In the genomic region with DNA sequence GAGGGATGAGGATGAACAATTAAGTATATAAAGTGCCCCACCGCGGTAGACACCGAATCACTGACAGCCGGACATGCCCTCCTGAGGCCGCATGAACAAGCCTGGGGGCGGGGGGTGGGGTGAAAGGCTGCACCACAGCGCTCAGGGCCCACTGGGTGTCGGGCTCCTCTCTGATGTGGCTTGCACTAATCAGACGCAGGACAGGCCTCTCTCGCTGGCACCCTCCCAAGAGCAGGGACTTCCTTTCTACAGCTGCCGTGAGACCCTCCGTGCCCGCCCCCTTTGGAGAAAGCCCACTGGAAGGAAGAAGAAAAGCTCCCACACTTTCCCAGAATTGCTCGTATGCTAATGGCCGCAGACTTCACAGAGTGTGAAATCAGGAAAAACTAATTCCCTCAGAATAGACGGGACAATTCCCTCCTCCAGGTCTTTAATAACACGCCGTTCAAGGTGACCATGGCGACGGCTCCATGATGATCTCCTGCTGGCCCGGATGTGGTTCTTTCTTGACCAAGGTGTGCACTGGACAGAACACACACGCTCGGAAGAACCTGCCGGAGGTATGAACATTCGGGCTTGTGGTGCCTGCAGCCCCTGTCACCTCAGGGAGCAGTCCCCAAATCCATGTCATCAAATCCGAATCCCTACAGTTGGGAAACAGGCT, we compare ENCODE assay signal across 22 cellular contexts. TPM values are rescaled to one million over a fixed set of nuclear protein-coding genes. Genes with fewer than 3 reads are reported as not detected.
A peak's percentile ranks its signal among the peaks of the same experiment; 100 is the strongest.
DNase-seq lines count a peak whose midpoint lies in the region; ATAC-seq and TF ChIP-seq lines count a peak whose summit lies in the region.
"Had no signal": no experiment of that assay in that cellular context is flagged by ENCODE, and none has a peak within 500 bp of the region (broad histone marks: within the 10 kb centered on the region; RNA-seq: fewer than 3 reads in every experiment).

No MANE protein-coding gene starts in this region.

- no peaks in the 10 kb centered on the region for H3K27me3 ChIP-seq in right cardiac atrium (ENCODE audit: control insufficient read depth, insufficient read depth)
- H3K27me3 ChIP-seq: dorsolateral prefrontal cortex, MG63, spleen, tibial artery had no signal

- H3K4me3 Mint-ChIP-seq in natural killer cell: peak overlapping the region; percentile 82
- H3K4me3 Mint-ChIP-seq: activated naive CD4-positive, alpha-beta T cell treated with anti-CD3 and anti-CD28 coated beads for 36 hours; activated T-cell treated with anti-CD3 and anti-CD28 coated beads, Interleukin-2, amount 50 U/mL, for 4 hours; stimulated activated naive CD8-positive, alpha-beta T cell treated with anti-CD3 and anti-CD28 coated beads, Interleukin-15, Interleukin-2, amounts not matched to agents 100 ng/mL and 50 ng/mL, for 24 hours had no signal

- no peak overlapping the region for H3K4me3 ChIP-seq in right cardiac atrium (ENCODE audit: low read length)
- H3K4me3 ChIP-seq: GM23248, left ventricle myocardium inferior, MG63, spleen, tibial artery had no signal

- peak in 2 of 3 donors; percentile 44 to 50 for DNase-seq in right cardiac atrium
- no peak for DNase-seq in Right ventricle myocardium superior
- peak in 2 of 61 donors; percentile 21 to 25 for DNase-seq in caudate nucleus (lab: John Stamatoyannopoulos, UW)
- peak; percentile 25 for DNase-seq in natural killer cell
- no peak for DNase-seq in posterior vena cava (ENCODE audit: low spot score)
- no peak for DNase-seq in activated CD4-positive, alpha-beta T cell treated with anti-CD3 and anti-CD28 coated beads, Interleukin-2, amount 50 U/mL, for 48 hours
- DNase-seq in NCI-H2196 treated with DMSO at 0.1 percent for 48 hours (lab: John Stamatoyannopoulos, UW; ENCODE audit: unreplicated experiment): no peak
- DNase-seq in DMS79 treated with DMSO at 0.1 percent for 48 hours (lab: John Stamatoyannopoulos, UW): no peak
- DNase-seq: activated T-cell treated with anti-CD3 and anti-CD28 coated beads, Interleukin-2, amount 50 U/mL, for 4 hours; Caco-2; dorsolateral prefrontal cortex; GM23248; left ventricle myocardium inferior; MG63; NCI-H1417 treated with DMSO at 0.1 percent for 48 hours; NCI-H524 treated with DMSO at 0.1 percent for 48 hours; stimulated activated CD4-positive, alpha-beta T cell treated with anti-CD3 and anti-CD28 coated beads, Interleukin-4, amount 100 ng/mL, for 1 hour; tibial artery had no signal

- H3K9me3 Mint-ChIP-seq in natural killer cell: no peaks in the 10 kb centered on the region
- H3K9me3 Mint-ChIP-seq: activated naive CD4-positive, alpha-beta T cell treated with anti-CD3 and anti-CD28 coated beads for 36 hours; activated T-cell treated with anti-CD3 and anti-CD28 coated beads, Interleukin-2, amount 50 U/mL, for 4 hours; stimulated activated naive CD8-positive, alpha-beta T cell treated with anti-CD3 and anti-CD28 coated beads, Interleukin-15, Interleukin-2, amounts not matched to agents 100 ng/mL and 50 ng/mL, for 24 hours had no signal

- intact Hi-C loops in right cardiac atrium (cut with DNase I): no loop called here
- intact Hi-C loops in Right ventricle myocardium superior (cut with DNase I): no loop called here
- intact Hi-C loops in natural killer cell (cut with micrococcal nuclease): loop anchor here (2.0 to 10.0 kb wide), 2 partner anchors 28 to 46 kb away; no protein-coding TSS in a partner anchor
- intact Hi-C loops in posterior vena cava (cut with DNase I): no loop called here

- WGBS in right cardiac atrium: 75% methylated on average over 26 of the region's 26 CpGs

- H3K27me3 Mint-ChIP-seq in natural killer cell (ENCODE audit: low read depth in 2 of 2): no peaks in the 10 kb centered on the region
- H3K27me3 Mint-ChIP-seq: stimulated activated naive CD8-positive, alpha-beta T cell treated with anti-CD3 and anti-CD28 coated beads, Interleukin-15, Interleukin-2, amounts not matched to agents 100 ng/mL and 50 ng/mL, for 24 hours had no signal

- H3K9me3 ChIP-seq in right cardiac atrium (ENCODE audit: control insufficient read depth, low read length): no peaks in the 10 kb centered on the region
- H3K9me3 ChIP-seq: Caco-2, left ventricle myocardium inferior, MG63, spleen, tibial artery had no signal

- H3K27ac ChIP-seq in right cardiac atrium (ENCODE audit: low read length) (no peak overlapping the region), caudate nucleus (ENCODE audit: low read depth, low read length) (peak overlapping the region; percentile 26)
- H3K27ac ChIP-seq: GM23248, left ventricle myocardium inferior, RWPE1, tibial artery had no signal

- peaks cover 28 to 48% of the 10 kb centered on the region in 2 donors for H3K4me1 Mint-ChIP-seq in natural killer cell

- no peaks in the 10 kb centered on the region for H3K4me1 ChIP-seq in right cardiac atrium (ENCODE audit: control insufficient read depth, insufficient read depth, low read length)
- H3K4me1 ChIP-seq: Caco-2, tibial artery had no signal

- ATAC-seq in right cardiac atrium (no peak), Right ventricle myocardium superior (ENCODE audit: poor library complexity) (no peak), natural killer cell (peak in 2 of 3 donors; percentile 13 to 59)

- H3K36me3 Mint-ChIP-seq in natural killer cell: no peaks in the 10 kb centered on the region

- no peak for TF ChIP-seq CTCF in natural killer cell (IDR thresholded peaks at IDR 0.05)

- peak overlapping the region; percentile 89 to 94 for H3K27ac Mint-ChIP-seq in natural killer cell
- H3K27ac Mint-ChIP-seq: activated naive CD4-positive, alpha-beta T cell treated with anti-CD3 and anti-CD28 coated beads for 36 hours had no signal

RNA-seq across cellular contexts. Expression of gene IQSEC1, which starts 32.0 kb away (rescaled TPM):
- total RNA-seq in right cardiac atrium (10 to 100 TPM; 51.4 to 72.6 (median 66.4) TPM), Right ventricle myocardium superior (78.6 TPM), natural killer cell (100 to 1,000 TPM; 124 to 189 (median 138) TPM), posterior vena cava (10 to 100 TPM; 53.5 to 60.7 TPM)
- 31.1 TPM for polyA plus RNA-seq in right cardiac atrium

Comparison
In these comparisons a context has a peak if more than half of its experiments do, and no peak if none do; other contexts are left out.
1. DNase-seq: peak in right cardiac atrium (2 of 3) and natural killer cell (single experiment); none in Right ventricle myocardium superior (single experiment), posterior vena cava (single experiment), activated CD4-positive, alpha-beta T cell treated with anti-CD3 and anti-CD28 coated beads, Interleukin-2, amount 50 U/mL, for 48 hours (0 of 2), NCI-H2196 treated with DMSO at 0.1 percent for 48 hours (single experiment) and DMS79 treated with DMSO at 0.1 percent for 48 hours (single experiment).
2. ATAC-seq: peak in natural killer cell (2 of 3); none in right cardiac atrium (0 of 2) and Right ventricle myocardium superior (single experiment).